Comparison of ENCODE assay signal across 10 cellular contexts in genomic region chr3:62567097-62568021, GRCh38.
DNase-seq lines count a peak whose midpoint lies in the region; ATAC-seq, FAIRE-seq and TF ChIP-seq lines count a peak whose summit lies in the region.
"Had no signal": no experiment of that assay in that cellular context is flagged by ENCODE, and none has a peak within 500 bp of the region (broad histone marks: within the 10 kb centered on the region; RNA-seq: fewer than 3 reads in every experiment).

No MANE protein-coding gene starts in this region.

- no peak for TF ChIP-seq RAD21 in SK-N-SH (IDR thresholded peaks at IDR 0.05; ENCODE audit: low read length)

- H4K20me1 ChIP-seq in SK-N-SH (ENCODE audit: insufficient read depth), result no peaks in the 10 kb centered on the region

- H3K27ac ChIP-seq in SK-N-SH (ENCODE audit: low read depth in 2 of 2, low read length in 1 of 2), result peak overlapping the region; percentile 40 to 69; a peak in 3 of 4 replicates
- no peak overlapping the region for H3K27ac ChIP-seq in foreskin keratinocyte
- H3K27ac ChIP-seq in pancreas, result no peak overlapping the region
- H3K27ac ChIP-seq: parathyroid adenoma had no signal

- ATAC-seq in foreskin keratinocyte (peak; percentile 82), pancreas (peak in 3 of 4 donors; percentile 31 to 76 (median 55)), HG02571 (IDR thresholded peaks at IDR 0.05; ENCODE audit: unreplicated experiment) (no peak)

- H3K9me3 ChIP-seq in SK-N-SH (no peaks in the 10 kb centered on the region), pancreas (no peaks in the 10 kb centered on the region)

- TF ChIP-seq CTCF in SK-N-SH (IDR thresholded peaks at IDR 0.05) (no peak), foreskin keratinocyte (conservative IDR thresholded peaks at IDR 0.05) (no peak), pancreas (IDR thresholded peaks at IDR 0.05) (no peak)

- DNase-seq in Caki2 (ENCODE audit: low read depth), result peak; percentile 55
- no peak for DNase-seq in SK-N-SH
- DNase-seq in foreskin keratinocyte, result no peak
- no peak for DNase-seq in pancreas
- no peak for DNase-seq in DMS79 (lab: John Stamatoyannopoulos, UW)
- DNase-seq in activated CD4-positive, alpha-beta T cell treated with anti-CD3 and anti-CD28 coated beads, Interleukin-2, amount 50 U/mL, for 1 hour, result no peak
- DNase-seq in NOMO-1 treated with DMSO at 0.1 percent for 48 hours (lab: John Stamatoyannopoulos, UW; ENCODE audit: unreplicated experiment), result no peak
- DNase-seq: NCI-H187 treated with DMSO at 0.1 percent for 48 hours had no signal

- H3K9me2 ChIP-seq in SK-N-SH, result no peaks in the 10 kb centered on the region

- no peak overlapping the region for H3K9ac ChIP-seq in SK-N-SH
- H3K9ac ChIP-seq: parathyroid adenoma had no signal

- peak overlapping the region; percentile 67; the same call in 1 of the 2 replicates for H2AFZ ChIP-seq in SK-N-SH (ENCODE audit: low read depth)
- H2AFZ ChIP-seq: parathyroid adenoma had no signal

- FAIRE-seq in pancreas (lab: Jason Lieb, UNC), result no peak

- peak overlapping the region; percentile 55; the same call in 1 of the 2 replicates for H3K4me2 ChIP-seq in SK-N-SH

- H3K79me2 ChIP-seq in SK-N-SH (ENCODE audit: insufficient read depth), result no peaks in the 10 kb centered on the region
- H3K79me2 ChIP-seq: parathyroid adenoma had no signal

- no peaks in the 10 kb centered on the region for H3K36me3 ChIP-seq in SK-N-SH (replicated peaks in 1 of 2; ENCODE audit: control insufficient read depth in 1 of 2, insufficient read depth in 2 of 2, low read length in 1 of 2)
- H3K36me3 ChIP-seq in pancreas, result no peaks in the 10 kb centered on the region

- no peak overlapping the region for H3K4me3 ChIP-seq in SK-N-SH (ENCODE audit: low read depth in 2 of 2, low read length in 1 of 2)
- no peak overlapping the region for H3K4me3 ChIP-seq in pancreas

- peaks cover 5 to 11% of the 10 kb centered on the region in 2 experiments for H3K4me1 ChIP-seq in SK-N-SH (ENCODE audit: control insufficient read depth in 1 of 2, insufficient read depth in 2 of 2, low read depth in 1 of 2, low read length in 1 of 2)
- H3K4me1 ChIP-seq in foreskin keratinocyte, result peaks cover 6% of the 10 kb centered on the region
- H3K4me1 ChIP-seq in pancreas, result no peaks in the 10 kb centered on the region
- H3K4me1 ChIP-seq: parathyroid adenoma had no signal

- no peak for TF ChIP-seq EP300 in SK-N-SH (IDR thresholded peaks at IDR 0.05; ENCODE audit: borderline replicate concordance in 1 of 2, low read depth in 1 of 2, low read length in 1 of 2)

- CTCF ChIA-PET in SK-N-SH (lab: Yijun Ruan, JAX), result interaction anchor here (0.6 to 1.1 kb wide), 4 partner anchors 8 to 783 kb away, joined by 3 to 4 read pairs (median 3); no protein-coding TSS in a partner anchor

- POLR2A ChIA-PET in SK-N-SH (lab: Yijun Ruan, JAX), result no interaction called here

- H3K27me3 ChIP-seq in SK-N-SH (ENCODE audit: insufficient read depth) (no peaks in the 10 kb centered on the region), foreskin keratinocyte (no peaks in the 10 kb centered on the region), pancreas (no peaks in the 10 kb centered on the region)

- WGBS in SK-N-SH (ENCODE audit: low lambda C conversion rate), result 43% methylated on average over 11 of the region's 11 CpGs
- 67% methylated on average over 11 of the region's 11 CpGs for WGBS in pancreas, 2 donors

- intact Hi-C loops in pancreas (cut with DNase I), result loop anchor here in 1 of 3 donors (10.0 kb wide), 1 partner anchor 243 kb away; no protein-coding TSS in a partner anchor

- in situ Hi-C loops in Caki2 (cut with HindIII; ENCODE audit: low pct_unique_long_range_greater_than_20kb, low sequenced_read_pairs), result no loop called here

- H3F3A ChIP-seq in SK-N-SH (replicated peaks; ENCODE audit: insufficient read depth), result peaks cover 8% of the 10 kb centered on the region

TF ChIP-seq in SK-N-SH, 30 proteins besides CTCF, POLR2A, EP300 and RAD21:
- peak; percentile 62 for TF ChIP-seq FOSL2 (IDR thresholded peaks at IDR 0.05; ENCODE audit: borderline replicate concordance, low read depth)
- no peak for TF ChIP-seq POLR2AphosphoS5 (IDR thresholded peaks at IDR 0.05; ENCODE audit: low read depth, low read length)
- peak; percentile 27; the same call in 1 of the 2 replicates for TF ChIP-seq JUND (IDR thresholded peaks at IDR 0.05)
- no peak for TF ChIP-seq NRF1 (IDR thresholded peaks at IDR 0.05; ENCODE audit: low read depth, low read length)
- peak; percentile 62 for TF ChIP-seq NFIC (IDR thresholded peaks at IDR 0.05; ENCODE audit: borderline replicate concordance)
- TF ChIP-seq CHD2 (IDR thresholded peaks at IDR 0.05; ENCODE audit: low read length, partially characterized antibody), result no peak
- TF ChIP-seq MAX (IDR thresholded peaks at IDR 0.05; ENCODE audit: low read depth), result peak; percentile 58; the same call in 1 of the 2 replicates
- TF ChIP-seq TCF12 (IDR thresholded peaks at IDR 0.05), result 0 out of 2 replicates have a peak, but pooled peaks have one; percentile 24
- 0 out of 2 replicates have a peak, but pooled peaks have one; percentile 10 for TF ChIP-seq PBX3 (IDR thresholded peaks at IDR 0.05)

Comparison
In these comparisons a context has a peak if more than half of its experiments do, and no peak if none do; other contexts are left out.
1. H3K27ac ChIP-seq: peak in SK-N-SH (2 of 2); none in foreskin keratinocyte (single experiment) and pancreas (0 of 4).